9 cellular contexts compared by ENCODE assay signal in genomic region chr4:35151816-35152572, GRCh38.
DNase-seq lines count a peak whose midpoint lies in the region; ATAC-seq, FAIRE-seq and TF ChIP-seq lines count a peak whose summit lies in the region.
"Had no signal": no experiment of that assay in that cellular context is flagged by ENCODE, and none has a peak within 500 bp of the region (broad histone marks: within the 10 kb centered on the region; RNA-seq: fewer than 3 reads in every experiment).

No MANE protein-coding gene starts in this region.

- peak; percentile 37 for TF ChIP-seq CTCF in D721Med (IDR thresholded peaks at IDR 0.05; ENCODE audit: insufficient read depth, missing control alignments)
- TF ChIP-seq CTCF in Panc1 (IDR thresholded peaks at IDR 0.05): peak; percentile 49

- no peak overlapping the region for H3K9ac ChIP-seq in neuronal stem cell (ENCODE audit: low read depth, low read length, poor library complexity)

- no peak for ATAC-seq in Panc1

- in situ Hi-C loops in Panc1 (cut with HindIII; ENCODE audit: low pct_unique_long_range_greater_than_20kb, low sequenced_read_pairs): no loop called here

- H3K27me3 Mint-ChIP-seq in activated T-helper 2 cell treated with anti-CD3 and anti-CD28 coated beads, Interferon-gamma antibody, Interleukin-2, Interleukin-4, amounts not matched to agents 10 μg/mL and 5 μg/mL and 100 μg/mL, durations not matched to agents 14 hours and 24 hours and 36 hours (ENCODE audit: low read depth): no peaks in the 10 kb centered on the region

- H3K4ac ChIP-seq in neuronal stem cell (ENCODE audit: low read length): no peak overlapping the region

- FAIRE-seq in D721Med (lab: Jason Lieb, UNC): no peak
- FAIRE-seq: pancreas had no signal

- no peak overlapping the region for H4K8ac ChIP-seq in neuronal stem cell (ENCODE audit: low read depth, low read length)

- DNase-seq in D721Med (ENCODE audit: insufficient read length, low spot score) (peak; percentile 13), HK-2 (ENCODE audit: unreplicated experiment) (peak; percentile 4), Panc1 (ENCODE audit: low read depth, low spot score) (no peak), iPS-NIHi11 (ENCODE audit: low spot score) (peak; percentile 67), neuronal stem cell (ENCODE audit: low spot score) (no peak), activated T-cell treated with anti-CD3 and anti-CD28 coated beads for 4 hours (no peak), epidermal melanocyte (ENCODE audit: insufficient read length, low spot score) (no peak)
- no peak for DNase-seq in activated T-helper 2 cell treated with anti-CD3 and anti-CD28 coated beads, Interferon-gamma antibody, Interleukin-2, Interleukin-4, amounts not matched to agents 10 μg/mL and 5 μg/mL and 100 μg/mL, durations not matched to agents 14 hours and 24 hours and 36 hours (ENCODE audit: low spot score)
- DNase-seq: pancreas had no signal

- intact Hi-C loops in Panc1 (cut with micrococcal nuclease; ENCODE audit: unreplicated experiment): no loop called here
- intact Hi-C loops in activated T-helper 2 cell treated with anti-CD3 and anti-CD28 coated beads, Interferon-gamma antibody, Interleukin-2, Interleukin-4, amounts not matched to agents 10 μg/mL and 5 μg/mL and 100 μg/mL, durations not matched to agents 14 hours and 24 hours and 36 hours (cut with micrococcal nuclease): loop anchor here (10.0 kb wide), 1 partner anchor 283 kb away; no protein-coding TSS in a partner anchor

- H2BK12ac ChIP-seq in neuronal stem cell (ENCODE audit: low read length): no peak overlapping the region

- no CpG with 5 or more reads among the region's 10 CpGs for whole genome bisulfite sequencing in neuronal stem cell (ENCODE audit: extremely low coverage in 2 of 2, insufficient read length in 2 of 2, insufficient replicate concordance in 1 of 2), 2 donors

- H2BK120ac ChIP-seq in neuronal stem cell (ENCODE audit: low read depth, low read length): no peak overlapping the region

- no peak overlapping the region for H2AK5ac ChIP-seq in neuronal stem cell (ENCODE audit: low read depth, low read length)

- H3K27ac ChIP-seq in Panc1 (ENCODE audit: low read length) (no peak overlapping the region), neuronal stem cell (replicated peaks; ENCODE audit: low read length) (no peak overlapping the region)
- H3K27ac ChIP-seq: pancreas had no signal

- H3K4me2 ChIP-seq in neuronal stem cell (ENCODE audit: insufficient read depth, low read length, poor library complexity, severe bottlenecking): no peak overlapping the region

- H3K4me1 ChIP-seq in Panc1 (ENCODE audit: control insufficient read depth, insufficient read depth, low read length) (no peaks in the 10 kb centered on the region), neuronal stem cell (ENCODE audit: control insufficient read depth in 2 of 2, insufficient read depth in 1 of 2, low read depth in 1 of 2, low read length in 2 of 2) (no peaks in the 10 kb centered on the region)
- H3K4me1 ChIP-seq: pancreas had no signal

- H3K4me3 ChIP-seq in Panc1 (ENCODE audit: low read depth in 2 of 2, low read length in 2 of 2) (no peak overlapping the region), neuronal stem cell (ENCODE audit: low read length in 2 of 2) (no peak overlapping the region)
- H3K4me3 ChIP-seq: pancreas had no signal

- H3K9me3 ChIP-seq in Panc1 (ENCODE audit: control insufficient read depth, insufficient read depth, low read depth, low read length): no peaks in the 10 kb centered on the region
- H3K9me3 ChIP-seq in neuronal stem cell (replicated peaks in 1 of 2; ENCODE audit: control insufficient read depth in 2 of 2, insufficient read depth in 1 of 2, low read depth in 1 of 2, low read length in 2 of 2): no peaks in the 10 kb centered on the region
- H3K9me3 ChIP-seq: pancreas had no signal

- CTCF ChIA-PET in Panc1 (lab: Charles Lee): no interaction called here

- no peak overlapping the region for H3K27ac Mint-ChIP-seq in activated T-helper 2 cell treated with anti-CD3 and anti-CD28 coated beads, Interferon-gamma antibody, Interleukin-2, Interleukin-4, amounts not matched to agents 10 μg/mL and 5 μg/mL and 100 μg/mL, durations not matched to agents 14 hours and 24 hours and 36 hours

- no peak overlapping the region for H3K18ac ChIP-seq in neuronal stem cell (ENCODE audit: low read length)

- no TSS peak for BruUV-seq in Panc1 (replicated peaks; lab: Mats Ljungman, UMichigan)

- H4K91ac ChIP-seq in neuronal stem cell (ENCODE audit: low read depth, low read length, poor library complexity): no peak overlapping the region

- no peak overlapping the region for H3K14ac ChIP-seq in neuronal stem cell (ENCODE audit: low read length)

- H3K36me3 Mint-ChIP-seq in activated T-helper 2 cell treated with anti-CD3 and anti-CD28 coated beads, Interferon-gamma antibody, Interleukin-2, Interleukin-4, amounts not matched to agents 10 μg/mL and 5 μg/mL and 100 μg/mL, durations not matched to agents 14 hours and 24 hours and 36 hours (ENCODE audit: low read depth): no peaks in the 10 kb centered on the region

- no peaks in the 10 kb centered on the region for H3K27me3 ChIP-seq in Panc1 (ENCODE audit: control insufficient read depth, insufficient read depth, low read length)
- no peaks in the 10 kb centered on the region for H3K27me3 ChIP-seq in neuronal stem cell (ENCODE audit: control insufficient read depth in 3 of 3, insufficient read depth in 3 of 3, low read depth in 1 of 3, low read length in 3 of 3)
- H3K27me3 ChIP-seq: pancreas had no signal

- no peaks in the 10 kb centered on the region for H3K36me3 ChIP-seq in Panc1 (ENCODE audit: control insufficient read depth, insufficient read depth, low read length)
- H3K36me3 ChIP-seq in neuronal stem cell (replicated peaks in 1 of 2; ENCODE audit: control insufficient read depth in 2 of 2, insufficient read depth in 2 of 2, low read length in 2 of 2): no peaks in the 10 kb centered on the region
- H3K36me3 ChIP-seq: pancreas had no signal

- H3K4me1 Mint-ChIP-seq in activated T-helper 2 cell treated with anti-CD3 and anti-CD28 coated beads, Interferon-gamma antibody, Interleukin-2, Interleukin-4, amounts not matched to agents 10 μg/mL and 5 μg/mL and 100 μg/mL, durations not matched to agents 14 hours and 24 hours and 36 hours (ENCODE audit: low read depth): no peaks in the 10 kb centered on the region

- H3K4me3 Mint-ChIP-seq in activated T-helper 2 cell treated with anti-CD3 and anti-CD28 coated beads, Interferon-gamma antibody, Interleukin-2, Interleukin-4, amounts not matched to agents 10 μg/mL and 5 μg/mL and 100 μg/mL, durations not matched to agents 14 hours and 24 hours and 36 hours (ENCODE audit: low read depth): no peak overlapping the region

- POLR2A ChIA-PET in Panc1 (lab: Charles Lee): no interaction called here

- no peaks in the 10 kb centered on the region for H3K79me1 ChIP-seq in neuronal stem cell (ENCODE audit: low read depth, low read length)

- no peak overlapping the region for H3K23ac ChIP-seq in neuronal stem cell (ENCODE audit: low read depth, low read length, poor library complexity)

- H2BK5ac ChIP-seq in neuronal stem cell (ENCODE audit: low read length): no peak overlapping the region

- peaks cover 12% of the 10 kb centered on the region for H3K9me3 Mint-ChIP-seq in activated T-helper 2 cell treated with anti-CD3 and anti-CD28 coated beads, Interferon-gamma antibody, Interleukin-2, Interleukin-4, amounts not matched to agents 10 μg/mL and 5 μg/mL and 100 μg/mL, durations not matched to agents 14 hours and 24 hours and 36 hours

- H2BK15ac ChIP-seq in neuronal stem cell (ENCODE audit: low read length): no peak overlapping the region

- no peak overlapping the region for H2AFZ ChIP-seq in neuronal stem cell (ENCODE audit: low read length)

Comparison
In these comparisons a context has a peak if more than half of its experiments do, and no peak if none do; other contexts are left out.
1. DNase-seq: peak in D721Med (single experiment), HK-2 (single experiment) and iPS-NIHi11 (single experiment); none in Panc1 (single experiment), neuronal stem cell (single experiment), activated T-helper 2 cell treated with anti-CD3 and anti-CD28 coated beads, Interferon-gamma antibody, Interleukin-2, Interleukin-4, amounts not matched to agents 10 μg/mL and 5 μg/mL and 100 μg/mL, durations not matched to agents 14 hours and 24 hours and 36 hours (single experiment), activated T-cell treated with anti-CD3 and anti-CD28 coated beads for 4 hours (single experiment) and epidermal melanocyte (single experiment).